Comparison of ENCODE assay signal across 1 cellular context in genomic region chr16:11639925-11640899, GRCh38.
A peak's percentile ranks its signal among the peaks of the same experiment; 100 is the strongest.
TF ChIP-seq lines count a peak whose summit lies in the region.

No MANE protein-coding gene starts in this region.

TF ChIP-seq in H1, 55 proteins besides CTCF, POLR2A, EP300 and RAD21:
- TF ChIP-seq JUN (IDR thresholded peaks at IDR 0.05; ENCODE audit: low read depth, low read length) (no peak), SAP30 (IDR thresholded peaks at IDR 0.05; ENCODE audit: insufficient read depth, insufficient replicate concordance, low read length) (no peak), CBX5 (IDR thresholded peaks at IDR 0.05; ENCODE audit: low read depth, low read length) (no peak), MAFK (IDR thresholded peaks at IDR 0.05; ENCODE audit: low read depth, low read length) (peak; percentile 91), EZH2 (IDR thresholded peaks at IDR 0.05; ENCODE audit: low read depth, low read length, severe bottlenecking) (no peak), ATF2 (IDR thresholded peaks at IDR 0.05; ENCODE audit: low read length) (peak; percentile 84), TCF12 (IDR thresholded peaks at IDR 0.05; ENCODE audit: low read depth, low read length) (no peak), CHD1 (IDR thresholded peaks at IDR 0.05; ENCODE audit: low read depth, low read length) (no peak), SP4 (IDR thresholded peaks at IDR 0.05; ENCODE audit: low read length) (no peak), CEBPB (IDR thresholded peaks at IDR 0.05; ENCODE audit: low read depth, low read length) (peak; percentile 15; the same call in 1 of the 2 replicates), E2F6 (IDR thresholded peaks at IDR 0.05) (peak; percentile 59), HDAC2 (IDR thresholded peaks at IDR 0.05; ENCODE audit: borderline replicate concordance in 1 of 2, low read depth in 2 of 2, low read length in 2 of 2) (no peak), TEAD4 (IDR thresholded peaks at IDR 0.05; ENCODE audit: low read depth, low read length) (0 out of 2 replicates have a peak, but pooled peaks have one; percentile 2), USF2 (IDR thresholded peaks at IDR 0.05; ENCODE audit: low read length) (peak; percentile 17; the same call in 1 of the 2 replicates), RNF2 (IDR thresholded peaks at IDR 0.05; ENCODE audit: borderline replicate concordance, low read depth, low read length, missing control alignments, poor library complexity, severe bottlenecking) (no peak), BACH1 (IDR thresholded peaks at IDR 0.05; ENCODE audit: low read length) (peak; percentile 95), CTBP2 (IDR thresholded peaks at IDR 0.05; ENCODE audit: borderline replicate concordance, insufficient read depth, insufficient read length, low read length) (no peak), CBX8 (IDR thresholded peaks at IDR 0.05; ENCODE audit: borderline replicate concordance, low read depth, low read length) (no peak), SUZ12 (IDR thresholded peaks at IDR 0.05; ENCODE audit: low read length) (no peak), CHD2 (IDR thresholded peaks at IDR 0.05; ENCODE audit: low read length) (no peak), CHD7 (IDR thresholded peaks at IDR 0.05; ENCODE audit: insufficient replicate concordance, low read length) (no peak), ATF3 (IDR thresholded peaks at IDR 0.05; ENCODE audit: insufficient read depth, low read depth, low read length) (no peak), BRCA1 (IDR thresholded peaks at IDR 0.05; ENCODE audit: low read depth, low read length) (no peak), GTF2F1 (IDR thresholded peaks at IDR 0.05; ENCODE audit: borderline replicate concordance, low read depth, low read length) (no peak), NANOG (IDR thresholded peaks at IDR 0.05; ENCODE audit: insufficient read depth, low read depth, low read length, poor library complexity, severe bottlenecking) (no peak), EGR1 (IDR thresholded peaks at IDR 0.05; ENCODE audit: borderline replicate concordance, low read depth, low read length) (no peak), SP2 (IDR thresholded peaks at IDR 0.05; ENCODE audit: low read length) (no peak), HDAC6 (IDR thresholded peaks at IDR 0.05; ENCODE audit: low read depth, low read length) (no peak), SP1 (IDR thresholded peaks at IDR 0.05; ENCODE audit: low read depth, low read length) (no peak), TBP (IDR thresholded peaks at IDR 0.05; ENCODE audit: low read depth, low read length) (no peak), TAF7 (optimal IDR thresholded peaks at IDR 0.05; ENCODE audit: borderline replicate concordance, low read depth, low read length) (no peak), RBBP5 (IDR thresholded peaks at IDR 0.05; ENCODE audit: borderline replicate concordance, low read depth, low read length) (no peak), CREB1 (IDR thresholded peaks at IDR 0.05) (peak; percentile 80), SRF (IDR thresholded peaks at IDR 0.05; ENCODE audit: low read depth, low read length) (no peak), SIX5 (IDR thresholded peaks at IDR 0.05; ENCODE audit: low read depth, low read length) (no peak), POU5F1 (IDR thresholded peaks at IDR 0.05; ENCODE audit: low read depth, low read length) (no peak), POLR2AphosphoS5 (IDR thresholded peaks at IDR 0.05; ENCODE audit: low read depth, low read length) (peak; percentile 40; the same call in 1 of the 2 replicates), NRF1 (IDR thresholded peaks at IDR 0.05; ENCODE audit: low read depth, low read length) (no peak), KDM5A (IDR thresholded peaks at IDR 0.05; ENCODE audit: low read length) (no peak), ASH2L (IDR thresholded peaks at IDR 0.05; ENCODE audit: low read length) (no peak), ZNF274 (IDR thresholded peaks at IDR 0.05; ENCODE audit: borderline replicate concordance, extremely low read depth, low read length) (no peak), GABPA (IDR thresholded peaks at IDR 0.05; ENCODE audit: borderline replicate concordance, insufficient read depth, low read length) (no peak), YY1 (IDR thresholded peaks at IDR 0.05; ENCODE audit: low read depth, low read length) (no peak), SIN3A (conservative IDR thresholded peaks at IDR 0.05 in 1 of 2, IDR thresholded peaks at IDR 0.05 in 1 of 2; ENCODE audit: low read depth in 1 of 2, low read length in 2 of 2) (no peak), FOSL1 (IDR thresholded peaks at IDR 0.05; ENCODE audit: insufficient read depth, low read depth, low read length) (no peak), TAF1 (IDR thresholded peaks at IDR 0.05; ENCODE audit: low read depth, low read length) (0 out of 2 replicates have a peak, but pooled peaks have one; percentile 30), RXRA (IDR thresholded peaks at IDR 0.05; ENCODE audit: insufficient read depth, low read depth, low read length) (no peak), BCL11A (IDR thresholded peaks at IDR 0.05; ENCODE audit: low read depth in 2 of 2, low read length in 2 of 2) (no peak), RFX5 (IDR thresholded peaks at IDR 0.05; ENCODE audit: borderline replicate concordance, low read depth, low read length) (peak; percentile 86), JUND (IDR thresholded peaks at IDR 0.05; ENCODE audit: low read length) (peak; percentile 73; the same call in 1 of the 2 replicates), KDM1A (IDR thresholded peaks at IDR 0.05; ENCODE audit: borderline replicate concordance, low read length) (no peak), KDM4A (IDR thresholded peaks at IDR 0.05; ENCODE audit: low read depth, low read length, severe bottlenecking) (no peak), PHF8 (conservative IDR thresholded peaks at IDR 0.05; ENCODE audit: low read depth, low read length) (no peak), MAX (IDR thresholded peaks at IDR 0.05) (peak; percentile 10; the same call in 1 of the 2 replicates), SIRT6 (IDR thresholded peaks at IDR 0.05; ENCODE audit: low read length) (no peak)
